ENCODE assay signal across 13 cellular contexts in the genomic region with DNA sequence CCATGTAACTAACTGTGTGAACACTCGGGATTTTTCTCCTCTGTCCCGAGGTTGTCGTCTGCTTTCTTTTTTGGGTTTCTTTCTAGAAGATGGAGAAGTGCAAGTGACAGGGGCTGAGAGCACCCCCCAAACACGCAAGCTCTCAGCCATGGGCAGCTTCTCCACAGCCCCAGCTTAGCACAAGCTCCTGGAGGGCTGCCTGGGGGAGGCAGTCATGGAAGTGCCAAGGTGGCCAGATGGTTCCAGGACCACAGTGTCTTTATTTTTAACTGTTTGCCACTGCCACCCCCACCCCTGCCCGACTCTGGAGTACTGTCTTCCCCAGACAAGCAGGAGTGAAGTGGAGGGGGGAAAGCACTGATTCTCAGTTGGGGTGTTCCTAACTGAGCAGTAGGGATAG. TPM values are rescaled to one million over a fixed set of nuclear protein-coding genes. Genes with fewer than 3 reads are reported as not detected.
DNase-seq lines count a peak whose midpoint lies in the region; ATAC-seq and TF ChIP-seq lines count a peak whose summit lies in the region.
"Had no signal": no experiment of that assay in that cellular context is flagged by ENCODE, and none has a peak within 500 bp of the region (broad histone marks: within the 10 kb centered on the region; RNA-seq: fewer than 3 reads in every experiment).

No MANE protein-coding gene starts in this region.

- H3K27me3 ChIP-seq in ACC112 (ENCODE audit: insufficient read depth, low read length) = no peaks in the 10 kb centered on the region
- no peaks in the 10 kb centered on the region for H3K27me3 ChIP-seq in adrenal gland
- H3K27me3 ChIP-seq in right cardiac atrium (ENCODE audit: control insufficient read depth, insufficient read depth) = no peaks in the 10 kb centered on the region
- no peaks in the 10 kb centered on the region for H3K27me3 ChIP-seq in sigmoid colon

- TF ChIP-seq EP300 in sigmoid colon (IDR thresholded peaks at IDR 0.05) = no peak

- no peak for TF ChIP-seq CTCF in adrenal gland (IDR thresholded peaks at IDR 0.05)
- TF ChIP-seq CTCF in sigmoid colon (IDR thresholded peaks at IDR 0.05) = no peak

- no peaks in the 10 kb centered on the region for H3K79me2 ChIP-seq in ACC112 (ENCODE audit: control insufficient read depth, insufficient read depth, low read length, unreplicated experiment)

- 62 to 84% (median 68%) methylated on average over 5 of the region's 5 CpGs for WGBS in adrenal gland, 4 donors
- 61% methylated on average over 5 of the region's 5 CpGs for WGBS in right cardiac atrium
- WGBS in sigmoid colon, 2 donors = 78 to 83% methylated on average over 5 of the region's 5 CpGs

- H3K36me3 ChIP-seq in ACC112 (ENCODE audit: insufficient read depth, low read length) = no peaks in the 10 kb centered on the region
- H3K36me3 ChIP-seq in adrenal gland (replicated peaks in 1 of 2) = no peaks in the 10 kb centered on the region
- no peaks in the 10 kb centered on the region for H3K36me3 ChIP-seq in sigmoid colon

- H3K9me3 ChIP-seq in adrenal gland (replicated peaks in 1 of 3) = no peaks in the 10 kb centered on the region
- H3K9me3 ChIP-seq in right cardiac atrium (ENCODE audit: control insufficient read depth, low read length) = no peaks in the 10 kb centered on the region
- no peaks in the 10 kb centered on the region for H3K9me3 ChIP-seq in sigmoid colon

- H3K27ac ChIP-seq in ACC112 (ENCODE audit: low read depth, low read length) (peak overlapping the region; percentile 63), adrenal gland (peak overlapping the region; percentile 42 to 89 (median 79)), right cardiac atrium (ENCODE audit: low read length) (peak overlapping the region; percentile 96), sigmoid colon (peak overlapping the region; percentile 82 to 88 (median 87))

- ATAC-seq in right cardiac atrium = peak in 1 of 2 donors; percentile 9
- ATAC-seq: natural killer cell had no signal

- peak overlapping the region; percentile 12 for H2AFZ ChIP-seq in ACC112 (ENCODE audit: low read length, unreplicated experiment)

- TF ChIP-seq POLR2A in adrenal gland (IDR thresholded peaks at IDR 0.05) (no peak), sigmoid colon (IDR thresholded peaks at IDR 0.05) (no peak)

- H3K4me3 ChIP-seq in ACC112 (ENCODE audit: low read depth, low read length) (peak overlapping the region; percentile 13; the same call in 1 of the 2 replicates), adrenal gland (peak overlapping the region in 1 of 4 donors; percentile 10), right cardiac atrium (ENCODE audit: low read length) (no peak overlapping the region), sigmoid colon (no peak overlapping the region)

- H3K4me1 ChIP-seq in ACC112 (ENCODE audit: control insufficient read depth, insufficient read depth, low read length, unreplicated experiment) = peaks cover 28% of the 10 kb centered on the region
- H3K4me1 ChIP-seq in adrenal gland (replicated peaks in 1 of 2) = peaks cover 4 to 19% of the 10 kb centered on the region in 2 donors
- H3K4me1 ChIP-seq in right cardiac atrium (ENCODE audit: control insufficient read depth, insufficient read depth, low read length) = no peaks in the 10 kb centered on the region
- peaks cover 0 to 33% (median 26%) of the 10 kb centered on the region in 4 donors for H3K4me1 ChIP-seq in sigmoid colon

- DNase-seq in adrenal gland = no peak
- peak in 1 of 3 donors; percentile 41 for DNase-seq in right cardiac atrium
- no peak for DNase-seq in sigmoid colon
- DNase-seq in cerebellar cortex (ENCODE audit: low spot score) = no peak
- no peak for DNase-seq in NCI-H526 treated with DMSO at 0.1 percent for 48 hours (lab: John Stamatoyannopoulos, UW)
- DNase-seq in head of caudate nucleus = no peak
- DNase-seq in AG08396 (ENCODE audit: low spot score) = no peak
- DNase-seq: activated CD4-positive, CD25-positive, alpha-beta regulatory T cell; cortex of kidney; immature natural killer cell; natural killer cell; NCI-H2171 treated with DMSO at 0.1 percent for 48 hours had no signal

- intact Hi-C loops in adrenal gland (cut with DNase I) (no loop called here), right cardiac atrium (cut with DNase I) (no loop called here), sigmoid colon (cut with DNase I) (loop anchor here (5.0 kb wide), 1 partner anchor 56 kb away; the partner anchor contains the start of gene ST8SIA1), head of caudate nucleus (cut with DNase I) (no loop called here)

RNA-seq across cellular contexts. Expression of gene ST8SIA1, which starts 58.2 kb away (rescaled TPM):
- total RNA-seq in adrenal gland (10 to 100 TPM in 6 of 8 donors, 1 to 10 TPM in 2; 3.1 to 37.8 (median 11.7) TPM), right cardiac atrium (1 to 10 TPM; 3.0 to 9.6 (median 6.3) TPM), sigmoid colon (10 to 100 TPM; 17.4 to 57.3 (median 22.5) TPM)
- polyA plus RNA-seq in adrenal gland (10 to 100 TPM in 2 of 3 donors, 1 to 10 TPM in 1; 4.2 to 12.1 (median 11.7) TPM), right cardiac atrium (3.8 TPM), sigmoid colon (1 to 10 TPM; 1.2 to 3.1 (median 1.4) TPM)
- polyA plus RNA-seq: immature natural killer cell had no signal
